9 cellular contexts compared by ENCODE assay signal in the genomic region with DNA sequence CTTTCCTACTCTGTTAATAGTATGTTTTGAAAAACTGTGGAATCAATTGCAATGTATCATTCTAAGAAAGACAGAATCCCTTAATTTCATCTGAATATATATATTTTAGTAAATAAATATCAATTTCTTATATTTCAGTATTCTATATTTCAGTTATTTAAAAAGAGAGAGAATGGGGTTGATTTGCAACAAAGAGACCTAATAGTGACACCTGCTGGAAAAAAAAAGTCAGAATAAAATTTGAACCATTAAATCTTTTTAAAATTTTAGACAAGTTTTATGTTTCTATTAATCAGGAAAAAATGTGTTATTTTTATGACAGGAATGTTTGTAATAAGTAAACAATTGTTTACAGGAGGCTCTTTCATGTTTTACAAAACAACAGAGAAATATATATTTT. TPM values are rescaled to one million over a fixed set of nuclear protein-coding genes. Genes with fewer than 3 reads are reported as not detected.
DNase-seq lines count a peak whose midpoint lies in the region; ATAC-seq and TF ChIP-seq lines count a peak whose summit lies in the region.
"Had no signal": no experiment of that assay in that cellular context is flagged by ENCODE, and none has a peak within 500 bp of the region (broad histone marks: within the 10 kb centered on the region; RNA-seq: fewer than 3 reads in every experiment).

No MANE protein-coding gene starts in this region.

- H4K91ac ChIP-seq in IMR-90 (ENCODE audit: insufficient read depth, low read depth, low read length) (no peak overlapping the region), mesenchymal stem cell (ENCODE audit: low read length) (no peak overlapping the region)

- H3K18ac ChIP-seq in IMR-90 (ENCODE audit: low read depth, low read length) (no peak overlapping the region), mesenchymal stem cell (ENCODE audit: low read depth in 1 of 2, low read length in 2 of 2) (no peak overlapping the region)

- peak; percentile 53 for TF ChIP-seq RAD21 in IMR-90 (IDR thresholded peaks at IDR 0.05; ENCODE audit: low read length)

- no peak overlapping the region for H2BK5ac ChIP-seq in IMR-90 (ENCODE audit: low read depth, low read length, poor library complexity, severe bottlenecking)
- H2BK5ac ChIP-seq in mesenchymal stem cell (ENCODE audit: low read depth, low read length, poor library complexity, severe bottlenecking), result no peak overlapping the region

- CTCF ChIA-PET in CD4-positive, alpha-beta T cell (lab: Charles Lee), result interaction anchor here (1.5 kb wide), 1 partner anchor 438 kb away, joined by 4 read pairs; no protein-coding TSS in a partner anchor
- CTCF ChIA-PET in IMR-90 (lab: Yijun Ruan, JAX), result interaction anchor here (0.7 to 1.5 kb wide), 3 partner anchors 10 to 780 kb away, joined by 3 to 5 read pairs (median 3); no protein-coding TSS in a partner anchor

- H2AK5ac ChIP-seq in IMR-90 (ENCODE audit: low read depth, low read length), result no peak overlapping the region
- no peak overlapping the region for H2AK5ac ChIP-seq in mesenchymal stem cell (ENCODE audit: low read length, severe bottlenecking)

- no peak overlapping the region for H4K5ac ChIP-seq in IMR-90 (ENCODE audit: low read depth, low read length)

- intact Hi-C loops in CD4-positive, alpha-beta T cell (cut with DNase I, micrococcal nuclease), result loop anchor here (1.0 to 5.0 kb wide), 8 partner anchors 241 to 1011 kb away; no protein-coding TSS in a partner anchor
- intact Hi-C loops in IMR-90 (cut with micrococcal nuclease), result loop anchor here (1.0 to 2.0 kb wide), 2 partner anchors 239 to 438 kb away; no protein-coding TSS in a partner anchor
- intact Hi-C loops in body of pancreas (cut with DNase I), result no loop called here

- H3K23ac ChIP-seq in IMR-90 (ENCODE audit: low read depth, low read length), result no peak overlapping the region
- no peak overlapping the region for H3K23ac ChIP-seq in mesenchymal stem cell (ENCODE audit: low read length in 2 of 2)

- H3K4me3 ChIP-seq in IMR-90 (ENCODE audit: insufficient read depth, low read depth, low read length) (no peak overlapping the region), body of pancreas (no peak overlapping the region), mesenchymal stem cell (ENCODE audit: insufficient read depth in 1 of 2, low read depth in 1 of 2, low read length in 2 of 2) (no peak overlapping the region)

- H3K36me3 ChIP-seq in IMR-90 (ENCODE audit: control insufficient read depth, insufficient read depth, low read length), result no peaks in the 10 kb centered on the region
- no peaks in the 10 kb centered on the region for H3K36me3 ChIP-seq in body of pancreas (replicated peaks in 1 of 2; ENCODE audit: insufficient read depth in 1 of 2, low read depth in 2 of 2)
- no peaks in the 10 kb centered on the region for H3K36me3 ChIP-seq in mesenchymal stem cell (ENCODE audit: control insufficient read depth in 1 of 2, insufficient read depth in 2 of 2, low read depth in 1 of 2, low read length in 2 of 2)

- dilution Hi-C loops in IMR-90 (cut with HindIII; ENCODE audit: low sequenced_read_pairs, unreplicated experiment), result no loop called here

- H4K8ac ChIP-seq in IMR-90 (ENCODE audit: low read depth in 2 of 2, low read length in 2 of 2), result no peak overlapping the region
- H4K8ac ChIP-seq in mesenchymal stem cell (ENCODE audit: low read length), result no peak overlapping the region

- in situ Hi-C loops in IMR-90 (cut with MboI; ENCODE audit: low sequenced_read_pairs), result loop anchor here (5.0 kb wide), 1 partner anchor 436 kb away; no protein-coding TSS in a partner anchor

- no peak overlapping the region for H3K56ac ChIP-seq in IMR-90 (ENCODE audit: extremely low read depth, insufficient read depth, low read length)

- no peak for TF ChIP-seq POLR2A in IMR-90 (IDR thresholded peaks at IDR 0.05; ENCODE audit: low read depth, low read length)
- TF ChIP-seq POLR2A in body of pancreas (IDR thresholded peaks at IDR 0.05), result no peak

- H3K4me1 Mint-ChIP-seq in CD4-positive, alpha-beta T cell (ENCODE audit: low read depth), result no peaks in the 10 kb centered on the region

- H3K9ac ChIP-seq in IMR-90 (ENCODE audit: low read depth, low read length), result no peak overlapping the region
- no peak overlapping the region for H3K9ac ChIP-seq in mesenchymal stem cell (ENCODE audit: low read length)

- no peaks in the 10 kb centered on the region for H3K9me1 ChIP-seq in IMR-90 (ENCODE audit: insufficient read depth, low read length)

- no peaks in the 10 kb centered on the region for H3K27me3 Mint-ChIP-seq in CD4-positive, alpha-beta T cell

- H3K4me2 ChIP-seq in IMR-90 (ENCODE audit: low read depth, low read length) (no peak overlapping the region), mesenchymal stem cell (ENCODE audit: low read length, poor library complexity, severe bottlenecking) (no peak overlapping the region)

- POLR2A ChIA-PET in CD4-positive, alpha-beta T cell (lab: Charles Lee), result interaction anchor here (0.7 kb wide), 1 partner anchor 652 kb away, joined by 3 read pairs; no protein-coding TSS in a partner anchor
- POLR2A ChIA-PET in IMR-90 (lab: Charles Lee; ENCODE audit: unreplicated experiment), result no interaction called here

- no peak overlapping the region for H3K27ac Mint-ChIP-seq in CD4-positive, alpha-beta T cell

- no peak overlapping the region for H2BK120ac ChIP-seq in IMR-90 (ENCODE audit: low read depth, low read length)
- no peak overlapping the region for H2BK120ac ChIP-seq in mesenchymal stem cell (ENCODE audit: low read depth, low read length)

- no peaks in the 10 kb centered on the region for H3K36me3 Mint-ChIP-seq in CD4-positive, alpha-beta T cell (ENCODE audit: low read depth)

- no peak overlapping the region for H3K14ac ChIP-seq in IMR-90 (replicated peaks; ENCODE audit: low read depth, low read length)
- H3K14ac ChIP-seq in mesenchymal stem cell (ENCODE audit: low read length in 2 of 2), result no peak overlapping the region

- H3K27ac ChIP-seq in CD4-positive, alpha-beta T cell (ENCODE audit: low read depth, low read length), result no peak overlapping the region
- H3K27ac ChIP-seq in IMR-90 (ENCODE audit: insufficient read depth, low read length), result no peak overlapping the region
- peak overlapping the region in 2 of 4 donors; percentile 18 to 82 for H3K27ac ChIP-seq in body of pancreas
- no peak overlapping the region for H3K27ac ChIP-seq in mesenchymal stem cell (ENCODE audit: low read length, poor library complexity, severe bottlenecking)

- H2AK9ac ChIP-seq in IMR-90 (replicated peaks; ENCODE audit: low read depth, low read length, poor library complexity), result no peak overlapping the region

- H3K4me1 ChIP-seq in IMR-90 (ENCODE audit: control insufficient read depth, insufficient read depth, low read length), result no peaks in the 10 kb centered on the region
- peaks cover 19% of the 10 kb centered on the region for H3K4me1 ChIP-seq in body of pancreas
- no peaks in the 10 kb centered on the region for H3K4me1 ChIP-seq in mesenchymal stem cell (ENCODE audit: control insufficient read depth, insufficient read depth, low read depth, low read length)

- ATAC-seq in CD4-positive, alpha-beta T cell (ENCODE audit: poor library complexity), result no peak
- no peak for ATAC-seq in IMR-90 (ENCODE audit: low read depth)
- no peak for ATAC-seq in body of pancreas
- ATAC-seq in HG02884 (IDR thresholded peaks at IDR 0.05; ENCODE audit: unreplicated experiment), result no peak
- no peak for ATAC-seq in GM19351 (IDR thresholded peaks at IDR 0.05; ENCODE audit: unreplicated experiment)

- no peak for DNase-seq in CD4-positive, alpha-beta T cell
- DNase-seq in IMR-90 (peak; percentile 8), body of pancreas (no peak), mesenchymal stem cell (peak; percentile 22)
- no peak for DNase-seq in activated CD8-positive, alpha-beta memory T cell treated with anti-CD3 and anti-CD28 coated beads, Interleukin-2, amount 50 U/mL, for 48 hours
- no peak for DNase-seq in stimulated activated CD4-positive, alpha-beta T cell treated with anti-CD3 and anti-CD28 coated beads, Interleukin-4, amount 100 ng/mL, for 4 hours
- DNase-seq: activated gamma-delta T cell treated with Interleukin-2 at 50 U/mL for 16 hours had no signal

- H4K20me1 ChIP-seq in IMR-90 (ENCODE audit: insufficient read depth, low read length), result no peaks in the 10 kb centered on the region

- H2BK15ac ChIP-seq in IMR-90 (ENCODE audit: low read depth, low read length) (no peak overlapping the region), mesenchymal stem cell (ENCODE audit: low read depth, poor library complexity, severe bottlenecking) (no peak overlapping the region)

- H3K9me3 Mint-ChIP-seq in CD4-positive, alpha-beta T cell, result no peaks in the 10 kb centered on the region

- H2AFZ ChIP-seq in IMR-90 (replicated peaks; ENCODE audit: low read length, poor library complexity), result no peak overlapping the region
- H2AFZ ChIP-seq in mesenchymal stem cell (ENCODE audit: low read depth, low read length), result no peak overlapping the region

- peak; percentile 64 for TF ChIP-seq CTCF in CD4-positive, alpha-beta T cell (IDR thresholded peaks at IDR 0.05)
- TF ChIP-seq CTCF in IMR-90 (conservative IDR thresholded peaks at IDR 0.05; ENCODE audit: low read depth, low read length), result peak; percentile 51
- TF ChIP-seq CTCF in body of pancreas (IDR thresholded peaks at IDR 0.05), result peak; percentile 16 to 59 (median 44)

- H3K79me1 ChIP-seq in IMR-90 (ENCODE audit: low read depth in 1 of 2, low read length in 2 of 2) (no peaks in the 10 kb centered on the region), mesenchymal stem cell (replicated peaks; ENCODE audit: low read length, poor library complexity, severe bottlenecking) (no peaks in the 10 kb centered on the region)

- H2BK12ac ChIP-seq in mesenchymal stem cell (ENCODE audit: low read length in 2 of 2), result no peak overlapping the region

- H3K9me3 ChIP-seq in CD4-positive, alpha-beta T cell (ENCODE audit: control insufficient read depth, low read length), result no peaks in the 10 kb centered on the region
- H3K9me3 ChIP-seq in IMR-90 (ENCODE audit: control insufficient read depth, insufficient read depth, low read length) (no peaks in the 10 kb centered on the region), body of pancreas (no peaks in the 10 kb centered on the region), mesenchymal stem cell (ENCODE audit: control insufficient read depth, low read length) (no peaks in the 10 kb centered on the region)

- no peaks in the 10 kb centered on the region for H3K27me3 ChIP-seq in CD4-positive, alpha-beta T cell (ENCODE audit: control insufficient read depth, insufficient read depth, low read length)
- H3K27me3 ChIP-seq in IMR-90 (ENCODE audit: control insufficient read depth, insufficient read depth, low read length) (no peaks in the 10 kb centered on the region), body of pancreas (no peaks in the 10 kb centered on the region), mesenchymal stem cell (ENCODE audit: control insufficient read depth in 1 of 2, insufficient read depth in 1 of 2, low read length in 2 of 2) (no peaks in the 10 kb centered on the region)

- H2BK20ac ChIP-seq in IMR-90 (ENCODE audit: low read depth, low read length), result no peak overlapping the region

- BruUV-seq in IMR-90 (replicated peaks; lab: Mats Ljungman, UMichigan), result no TSS peak

- H3K4me3 Mint-ChIP-seq in CD4-positive, alpha-beta T cell, result no peak overlapping the region

- H3K4ac ChIP-seq in IMR-90 (ENCODE audit: low read depth, low read length) (no peak overlapping the region), mesenchymal stem cell (ENCODE audit: low read depth in 1 of 2, low read length in 2 of 2) (no peak overlapping the region)

RNA-seq across cellular contexts. Expression of a gene that starts 20.7 kb away (rescaled TPM):
- total RNA-seq in CD4-positive, alpha-beta T cell, result 10 to 100 TPM; 62.1 to 67.5 TPM
- total RNA-seq in IMR-90 (2012; rRNA removed) (30.6 and 44.6 TPM in 2 replicates), body of pancreas (10 to 100 TPM; 19.1 to 32.7 TPM)
- 6.6 and 8.8 TPM in 2 replicates for polyA plus RNA-seq in IMR-90 (2012; rRNA removed)
- 1.1 and 1.2 TPM in 2 replicates for polyA plus RNA-seq in IMR-90 (2012; cell fraction: cytosol; rRNA removed)
- polyA plus RNA-seq in IMR-90 (2012; cell fraction: nucleus; rRNA removed; ENCODE audit: low replicate concordance), result 9.5 and 41.4 TPM in 2 replicates
- 17.2 TPM for polyA plus RNA-seq in mesenchymal stem cell (2013, experiment 1 of 2)
- polyA plus RNA-seq in mesenchymal stem cell (2013, experiment 2 of 2), result 15.9 TPM

RNA-seq across cellular contexts. Expression of a gene that starts 59.5 kb away (rescaled TPM):
- not detected for total RNA-seq in CD4-positive, alpha-beta T cell
- not detected in 2 replicates for total RNA-seq in IMR-90 (2012; rRNA removed)
- not detected in 2 replicates for polyA plus RNA-seq in IMR-90 (2012; rRNA removed)
- not detected in 2 replicates for polyA plus RNA-seq in IMR-90 (2012; cell fraction: cytosol; rRNA removed)
- polyA plus RNA-seq in IMR-90 (2012; cell fraction: nucleus; rRNA removed; ENCODE audit: low replicate concordance), result not detected in 2 replicates
- total RNA-seq in body of pancreas, result under 1 TPM in 1 of 2 donors, not detected in 1; 0.52 TPM
- polyA plus RNA-seq in mesenchymal stem cell (2013, experiment 1 of 2), result not detected
- not detected for polyA plus RNA-seq in mesenchymal stem cell (2013, experiment 2 of 2)

Comparison
In these comparisons a context has a peak if more than half of its experiments do, and no peak if none do; other contexts are left out.
1. DNase-seq: peak in IMR-90 (single experiment) and mesenchymal stem cell (single experiment); none in CD4-positive, alpha-beta T cell (0 of 10), body of pancreas (0 of 4), activated CD8-positive, alpha-beta memory T cell treated with anti-CD3 and anti-CD28 coated beads, Interleukin-2, amount 50 U/mL, for 48 hours (single experiment) and stimulated activated CD4-positive, alpha-beta T cell treated with anti-CD3 and anti-CD28 coated beads, Interleukin-4, amount 100 ng/mL, for 4 hours (0 of 2).
2. Peak in every context shown above with its lines, with median percentiles within 50 percentile points of each other: CTCF ChIP-seq.